ENCODE assay signal across 33 cellular contexts in genomic region chr17:29109477-29110371, GRCh38.
DNase-seq lines count a peak whose midpoint lies in the region; ATAC-seq, FAIRE-seq and TF ChIP-seq lines count a peak whose summit lies in the region.
"Had no signal": no experiment of that assay in that cellular context is flagged by ENCODE, and none has a peak within 500 bp of the region (broad histone marks: within the 10 kb centered on the region; RNA-seq: fewer than 3 reads in every experiment).

No MANE protein-coding gene starts in this region.

- no peak overlapping the region for H2BK15ac ChIP-seq in mesenchymal stem cell (ENCODE audit: low read depth, poor library complexity, severe bottlenecking)

- H4K8ac ChIP-seq in mesenchymal stem cell (ENCODE audit: low read length), result no peak overlapping the region

- no peak for TF ChIP-seq RAD21 in A549 (conservative IDR thresholded peaks at IDR 0.05 in 1 of 2, IDR thresholded peaks at IDR 0.05 in 1 of 2)

- H3K4me1 Mint-ChIP-seq in brain (peaks cover 45% of the 10 kb centered on the region), nephron progenitor cell (peaks cover 32% of the 10 kb centered on the region)
- H3K4me1 Mint-ChIP-seq: activated CD8-positive, alpha-beta memory T cell treated with anti-CD3 and anti-CD28 coated beads, Interleukin-2, amount 10 ng/mL, durations not matched to agents 7 days and 5 days; immature natural killer cell had no signal

- H3K4me2 ChIP-seq in A549 (no peak overlapping the region), mesenchymal stem cell (ENCODE audit: low read length, poor library complexity, severe bottlenecking) (no peak overlapping the region)
- H3K4me2 ChIP-seq: hepatocyte had no signal

- H3K9me3 ChIP-seq in A549, result no peaks in the 10 kb centered on the region
- H3K9me3 ChIP-seq in mesenchymal stem cell (ENCODE audit: control insufficient read depth, low read length), result no peaks in the 10 kb centered on the region
- H3K9me3 ChIP-seq: colonic mucosa, HAP-1, left lung, ovary, right atrium auricular region had no signal

- peaks cover 1% of the 10 kb centered on the region for H3K79me1 ChIP-seq in mesenchymal stem cell (replicated peaks; ENCODE audit: low read length, poor library complexity, severe bottlenecking)

- H3K4me1 ChIP-seq in A549 (peaks cover 17% of the 10 kb centered on the region), mesenchymal stem cell (ENCODE audit: control insufficient read depth, insufficient read depth, low read depth, low read length) (peaks cover 48% of the 10 kb centered on the region)
- H3K4me1 ChIP-seq: colonic mucosa, HAP-1 had no signal

- no peak for FAIRE-seq in A549 (lab: Jason Lieb, UNC)
- FAIRE-seq: HTR-8/SVneo had no signal

- no peak for TF ChIP-seq CTCF in A549 (IDR thresholded peaks at IDR 0.05)
- TF ChIP-seq CTCF in brain (conservative IDR thresholded peaks at IDR 0.05), result no peak
- no peak for TF ChIP-seq CTCF in nephron progenitor cell (IDR thresholded peaks at IDR 0.05)

- no peak overlapping the region for H4K91ac ChIP-seq in mesenchymal stem cell (ENCODE audit: low read length)

- DNase-seq in A549 (ENCODE audit: low read depth in 1 of 2, low spot score in 1 of 2) (no peak), H7 (peak; percentile 82), nephron progenitor cell (no peak), midbrain (lab: John Stamatoyannopoulos, UW) (no peak), mesenchymal stem cell (no peak), foreskin melanocyte (no peak)
- DNase-seq: activated B cell treated with CpG ODN at 0.5 μM for 24 hours; activated CD4-positive, alpha-beta T cell treated with anti-CD3 and anti-CD28 coated beads, Interleukin-2, amount 50 U/mL, for 1 hour; activated CD8-positive, alpha-beta memory T cell treated with anti-CD3 and anti-CD28 coated beads, Interleukin-2, amount 10 ng/mL, durations not matched to agents 7 days and 5 days; activated naive CD4-positive, alpha-beta T cell treated with anti-CD3 and anti-CD28 coated beads for 36 hours; colonic mucosa; COR-L47; DMS79; effector memory CD4-positive, alpha-beta T cell; GF-D8; immature natural killer cell; naive thymus-derived CD8-positive, alpha-beta T cell; NCI-H1694; NCI-H2171 treated with DMSO at 0.1 percent for 48 hours; NCI-H524; NK-92 treated with Interleukin-12 subunit alpha and Interleukin-12 subunit beta, amount 100 ng/mL, for 24 hours; ovary; SHP77; stimulated activated CD4-positive, alpha-beta T cell treated with anti-CD3 and anti-CD28 coated beads, Interleukin-2, amount 100 ng/mL, for 48 hours had no signal

- H2BK12ac ChIP-seq in mesenchymal stem cell (ENCODE audit: low read length in 2 of 2), result no peak overlapping the region

- H3K9me3 Mint-ChIP-seq in brain (no peaks in the 10 kb centered on the region), nephron progenitor cell (no peaks in the 10 kb centered on the region)
- H3K9me3 Mint-ChIP-seq: activated B cell treated with CpG ODN at 0.5 μM for 24 hours; activated naive CD4-positive, alpha-beta T cell treated with anti-CD3 and anti-CD28 coated beads for 36 hours; immature natural killer cell; naive thymus-derived CD8-positive, alpha-beta T cell; type B pancreatic cell had no signal

- 91% methylated on average over 30 of the region's 32 CpGs for WGBS in A549 (ENCODE audit: missing lambda C conversion rate)
- 82% methylated on average over 32 of the region's 32 CpGs for WGBS in mesenchymal stem cell

- no peak overlapping the region for H3K14ac ChIP-seq in mesenchymal stem cell (ENCODE audit: low read length in 2 of 2)

- no peak overlapping the region for H3K4ac ChIP-seq in mesenchymal stem cell (ENCODE audit: low read depth in 1 of 2, low read length in 2 of 2)

- no peak overlapping the region for H2BK120ac ChIP-seq in mesenchymal stem cell (ENCODE audit: low read depth, low read length)

- TF ChIP-seq POLR2A in A549 (IDR thresholded peaks at IDR 0.05; ENCODE audit: low read length), result no peak

- H3K36me3 Mint-ChIP-seq in brain (peaks cover 59% of the 10 kb centered on the region), nephron progenitor cell (ENCODE audit: low read depth) (peaks cover 17% of the 10 kb centered on the region)

- TF ChIP-seq EP300 in A549 (IDR thresholded peaks at IDR 0.05), result no peak

- ATAC-seq in A549 (no peak), HG02981 (IDR thresholded peaks at IDR 0.05; ENCODE audit: unreplicated experiment) (no peak)
- ATAC-seq: activated CD8-positive, alpha-beta memory T cell treated with anti-CD3 and anti-CD28 coated beads, Interleukin-2, amount 10 ng/mL, durations not matched to agents 7 days and 5 days; left lung; naive thymus-derived CD8-positive, alpha-beta T cell; Panc1 had no signal

- peak overlapping the region in 4 of 5 experiments; percentile 23 to 66 (median 32) for H3K27ac Mint-ChIP-seq in brain
- no peak overlapping the region for H3K27ac Mint-ChIP-seq in nephron progenitor cell
- H3K27ac Mint-ChIP-seq: activated B cell treated with CpG ODN at 0.5 μM for 24 hours; activated CD8-positive, alpha-beta memory T cell treated with anti-CD3 and anti-CD28 coated beads, Interleukin-2, amount 10 ng/mL, durations not matched to agents 7 days and 5 days; activated naive CD4-positive, alpha-beta T cell treated with anti-CD3 and anti-CD28 coated beads for 36 hours; type B pancreatic cell had no signal

- no peak overlapping the region for H2AFZ ChIP-seq in mesenchymal stem cell (ENCODE audit: low read depth, low read length)
- H2AFZ ChIP-seq: hepatocyte had no signal

- H3K27ac ChIP-seq in A549 (no peak overlapping the region), mesenchymal stem cell (ENCODE audit: low read length, poor library complexity, severe bottlenecking) (no peak overlapping the region)
- H3K27ac ChIP-seq: colonic mucosa, hepatocyte, ovary, right atrium auricular region had no signal

- CTCF ChIA-PET in A549 (lab: Yijun Ruan, JAX), result interaction anchor here (0.6 to 30.4 kb wide), 9 partner anchors 61 to 759 kb away, joined by 3 to 1025 read pairs (median 7); partner anchors contain the start of genes PHF12 and TLCD1

- no peak overlapping the region for H3K23ac ChIP-seq in mesenchymal stem cell (ENCODE audit: low read length in 2 of 2)

- POLR2A ChIA-PET in A549 (lab: Yijun Ruan, JAX), result no interaction called here

- H3K18ac ChIP-seq in mesenchymal stem cell (ENCODE audit: low read depth in 1 of 2, low read length in 2 of 2), result no peak overlapping the region

- H3K27me3 ChIP-seq in H7 (ENCODE audit: control insufficient read depth, insufficient read depth, low read length), result no peaks in the 10 kb centered on the region
- H3K27me3 ChIP-seq in mesenchymal stem cell (ENCODE audit: control insufficient read depth in 1 of 2, insufficient read depth in 1 of 2, low read length in 2 of 2), result no peaks in the 10 kb centered on the region
- H3K27me3 ChIP-seq: colonic mucosa, hepatocyte, left lung, ovary, right atrium auricular region had no signal

- H2BK5ac ChIP-seq in mesenchymal stem cell (ENCODE audit: low read depth, low read length, poor library complexity, severe bottlenecking), result no peak overlapping the region

- no peak overlapping the region for H3K4me3 Mint-ChIP-seq in brain
- H3K4me3 Mint-ChIP-seq in nephron progenitor cell, result peak overlapping the region; percentile 16
- H3K4me3 Mint-ChIP-seq: activated B cell treated with CpG ODN at 0.5 μM for 24 hours; activated CD8-positive, alpha-beta memory T cell treated with anti-CD3 and anti-CD28 coated beads, Interleukin-2, amount 10 ng/mL, durations not matched to agents 7 days and 5 days; activated naive CD4-positive, alpha-beta T cell treated with anti-CD3 and anti-CD28 coated beads for 36 hours; immature natural killer cell; type B pancreatic cell had no signal

- H3K4me3 ChIP-seq in A549 (no peak overlapping the region), H7 (ENCODE audit: insufficient read depth, low read depth, low read length) (no peak overlapping the region), mesenchymal stem cell (ENCODE audit: insufficient read depth in 1 of 2, low read depth in 1 of 2, low read length in 2 of 2) (no peak overlapping the region)
- H3K4me3 ChIP-seq: colonic mucosa, HAP-1, hepatocyte, left lung, ovary, right atrium auricular region had no signal

- no peaks in the 10 kb centered on the region; the same call in 1 of the 2 replicates for H3K36me3 ChIP-seq in H7 (replicated peaks; ENCODE audit: control insufficient read depth, insufficient read depth, low read length)
- H3K36me3 ChIP-seq in mesenchymal stem cell (ENCODE audit: control insufficient read depth in 1 of 2, insufficient read depth in 2 of 2, low read depth in 1 of 2, low read length in 2 of 2), result peaks cover 69 to 77% of the 10 kb centered on the region in 2 experiments
- H3K36me3 ChIP-seq: ovary had no signal

- no peak overlapping the region for H2AK5ac ChIP-seq in mesenchymal stem cell (ENCODE audit: low read length, severe bottlenecking)

- H3K9ac ChIP-seq in mesenchymal stem cell (ENCODE audit: low read length), result no peak overlapping the region

- H3K27me3 Mint-ChIP-seq in brain (peaks cover 2% of the 10 kb centered on the region), nephron progenitor cell (ENCODE audit: low read depth, poor library complexity) (peaks cover 9% of the 10 kb centered on the region)
- H3K27me3 Mint-ChIP-seq: activated B cell treated with CpG ODN at 0.5 μM for 24 hours; activated CD8-positive, alpha-beta memory T cell treated with anti-CD3 and anti-CD28 coated beads, Interleukin-2, amount 10 ng/mL, durations not matched to agents 7 days and 5 days; naive thymus-derived CD8-positive, alpha-beta T cell had no signal

TF ChIP-seq in A549, 52 proteins besides CTCF, POLR2A, EP300 and RAD21:
- no peak for TF ChIP-seq GATA3 (IDR thresholded peaks at IDR 0.05; ENCODE audit: borderline replicate concordance)
- TF ChIP-seq, protein P1, sequence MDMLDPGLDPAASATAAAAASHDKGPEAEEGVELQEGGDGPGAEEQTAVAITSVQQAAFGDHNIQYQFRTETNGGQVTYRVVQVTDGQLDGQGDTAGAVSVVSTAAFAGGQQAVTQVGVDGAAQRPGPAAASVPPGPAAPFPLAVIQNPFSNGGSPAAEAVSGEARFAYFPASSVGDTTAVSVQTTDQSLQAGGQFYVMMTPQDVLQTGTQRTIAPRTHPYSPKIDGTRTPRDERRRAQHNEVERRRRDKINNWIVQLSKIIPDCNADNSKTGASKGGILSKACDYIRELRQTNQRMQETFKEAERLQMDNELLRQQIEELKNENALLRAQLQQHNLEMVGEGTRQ (IDR thresholded peaks at IDR 0.05), result no peak
- TF ChIP-seq MAFK (IDR thresholded peaks at IDR 0.05; ENCODE audit: partially characterized antibody), result peak; percentile 11
